In the genomic region with DNA sequence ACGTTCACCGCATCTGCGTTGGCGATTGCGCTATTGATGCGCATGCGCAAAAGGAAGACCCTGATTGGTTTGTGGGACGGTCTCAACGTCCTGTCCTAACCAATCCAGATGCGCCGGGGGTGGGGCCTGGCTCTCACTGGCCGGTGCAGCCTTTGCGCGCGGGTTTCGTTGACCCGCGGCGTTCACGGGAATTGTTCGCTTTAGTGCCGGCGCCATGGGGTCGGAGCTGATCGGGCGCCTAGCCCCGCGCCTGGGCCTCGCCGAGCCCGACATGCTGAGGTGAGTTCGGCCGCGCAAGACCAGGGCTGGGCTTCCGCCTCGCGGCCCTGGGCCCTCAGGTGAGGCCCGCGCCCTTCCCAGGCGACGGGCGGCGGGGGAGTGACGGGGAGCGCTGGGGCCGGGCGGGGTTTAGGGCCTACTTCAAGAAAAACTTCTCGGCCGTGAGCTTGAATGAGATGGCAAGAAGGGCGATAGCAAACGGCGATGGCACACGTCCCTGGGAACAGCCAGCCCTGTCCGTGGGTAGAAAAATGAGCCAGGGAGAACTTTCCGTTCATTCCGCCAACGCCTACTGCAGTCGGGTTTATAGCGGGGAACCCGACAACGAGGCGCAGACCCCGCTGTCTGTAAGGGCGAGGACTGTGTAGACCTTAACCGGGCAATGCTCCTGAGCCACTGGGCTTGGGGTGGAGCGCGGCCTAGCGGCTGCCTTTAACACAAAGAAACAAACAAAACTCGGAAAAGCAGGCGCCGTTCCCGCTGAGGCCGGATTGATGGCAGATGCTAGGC, we compare ENCODE assay signal across 8 cellular contexts. TPM values are rescaled to one million over a fixed set of nuclear protein-coding genes. Genes with fewer than 3 reads are reported as not detected.
DNase-seq lines count a peak whose midpoint lies in the region; TF ChIP-seq lines count a peak whose summit lies in the region.

A gene with protein sequence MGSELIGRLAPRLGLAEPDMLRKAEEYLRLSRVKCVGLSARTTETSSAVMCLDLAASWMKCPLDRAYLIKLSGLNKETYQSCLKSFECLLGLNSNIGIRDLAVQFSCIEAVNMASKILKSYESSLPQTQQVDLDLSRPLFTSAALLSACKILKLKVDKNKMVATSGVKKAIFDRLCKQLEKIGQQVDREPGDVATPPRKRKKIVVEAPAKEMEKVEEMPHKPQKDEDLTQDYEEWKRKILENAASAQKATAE (plus strand): TSS at position 168 of the 789 bp plus-strand sequence. CDS start 47 bp downstream, at position 215.

- H3K9me3 ChIP-seq in stomach smooth muscle (ENCODE audit: control insufficient read depth in 2 of 2, low read length in 2 of 2): no peaks in the 10 kb centered on the region

- H3K27ac Mint-ChIP-seq in neural crest cell (ENCODE audit: unreplicated experiment): peak within 1 kb of the TSS; percentile 93

- H3K4me1 Mint-ChIP-seq in neural crest cell: peaks cover 39% of the 10 kb centered on the region

- peak; percentile 59 for TF ChIP-seq CTCF in fibroblast of villous mesenchyme (IDR thresholded peaks at IDR 0.05; ENCODE audit: insufficient read depth, low read depth, low read length)
- peak; percentile 60 for TF ChIP-seq CTCF in neural crest cell (conservative IDR thresholded peaks at IDR 0.05)

- peak within 1 kb of the TSS; percentile 93 for H3K4me3 ChIP-seq in fibroblast of villous mesenchyme (ENCODE audit: low read depth, low read length)
- peak within 1 kb of the TSS; percentile 73 to 96 for H3K4me3 ChIP-seq in stomach smooth muscle (ENCODE audit: low read length in 2 of 2)

- H3K4me3 Mint-ChIP-seq in neural crest cell: no peak within 1 kb of the TSS

- H3K9me3 Mint-ChIP-seq in neural crest cell: no peaks in the 10 kb centered on the region

- DNase-seq in G401 (ENCODE audit: low spot score) (peak; percentile 97), H4 (ENCODE audit: low spot score) (peak; percentile 93), LoVo (ENCODE audit: low spot score) (peak; percentile 93), fibroblast of villous mesenchyme (ENCODE audit: low read depth) (peak; percentile 97), neural crest cell (ENCODE audit: low read depth, low spot score) (peak; percentile 96)
- peak; percentile 95 for DNase-seq in activated effector memory CD4-positive, alpha-beta T cell treated with Interleukin-2 at 50 U/mL for 16 hours

- in situ Hi-C loops in G401 (cut with HindIII; ENCODE audit: low sequenced_read_pairs): no loop called here

- peak within 1 kb of the TSS; percentile 95 for H3K27ac ChIP-seq in stomach smooth muscle (ENCODE audit: low read length)

- peak within 1 kb of the TSS; percentile 78 to 95 for H3K9ac ChIP-seq in stomach smooth muscle (ENCODE audit: low read length in 2 of 2)

- H3K36me3 ChIP-seq in stomach smooth muscle (ENCODE audit: control insufficient read depth in 2 of 2, insufficient read depth in 2 of 2, low read length in 2 of 2): no peaks in the 10 kb centered on the region

- H3K36me3 Mint-ChIP-seq in neural crest cell (ENCODE audit: low read depth): peaks cover 6% of the 10 kb centered on the region

- no peaks in the 10 kb centered on the region for H3K27me3 ChIP-seq in stomach smooth muscle (ENCODE audit: control insufficient read depth in 1 of 2, insufficient read depth in 2 of 2, low read length in 2 of 2)

- peaks cover 13% of the 10 kb centered on the region for H3K4me1 ChIP-seq in stomach smooth muscle (ENCODE audit: control insufficient read depth, insufficient read depth, low read length)

- no peaks in the 10 kb centered on the region for H3K27me3 Mint-ChIP-seq in neural crest cell (ENCODE audit: low read depth)

- peak; percentile 70 for TF ChIP-seq POLR2A in Raji (IDR thresholded peaks at IDR 0.05; ENCODE audit: insufficient read depth, low read depth, low read length)

RNA-seq across cellular contexts. Expression of the gene that starts here (rescaled TPM):
- total RNA-seq in G401 (2014; rRNA removed; shearing (Covaris generic)): 88.0 and 88.2 TPM in 2 replicates
- total RNA-seq in H4 (2014; rRNA removed; shearing (Covaris generic)): 41.1 and 44.2 TPM in 2 replicates
- 9.3 and 9.9 TPM in 2 replicates for total RNA-seq in fibroblast of villous mesenchyme
- 96.1 and 101 TPM in 2 replicates for total RNA-seq in neural crest cell

Comparison
In these comparisons a context has a peak if more than half of its experiments do, and no peak if none do; other contexts are left out.
1. Peak in every context shown above with its lines: DNase-seq, H3K4me3 ChIP-seq and H3K27ac ChIP-seq.